Comparison of ENCODE assay signal across 8 cellular contexts in genomic region chr1:110087812-110088738, GRCh38. TPM values are rescaled to one million over a fixed set of nuclear protein-coding genes. Genes with fewer than 3 reads are reported as not detected.
A peak's percentile ranks its signal among the peaks of the same experiment; 100 is the strongest.
DNase-seq lines count a peak whose midpoint lies in the region; ATAC-seq and TF ChIP-seq lines count a peak whose summit lies in the region.

No MANE protein-coding gene starts in this region.

- peak; percentile 76 for TF ChIP-seq CTCF in epithelial cell of esophagus (IDR thresholded peaks at IDR 0.05; ENCODE audit: insufficient read depth, low read depth, low read length, missing control alignments)

- H3K9me3 Mint-ChIP-seq in activated CD4-positive, alpha-beta T cell treated with anti-CD3 and anti-CD28 coated beads, Interleukin-2, amount 10 ng/mL, durations not matched to agents 7 days and 5 days, result no peaks in the 10 kb centered on the region
- H3K9me3 Mint-ChIP-seq in naive thymus-derived CD8-positive, alpha-beta T cell, result no peaks in the 10 kb centered on the region

- H3K36me3 Mint-ChIP-seq in activated CD4-positive, alpha-beta T cell treated with anti-CD3 and anti-CD28 coated beads, Interleukin-2, amount 10 ng/mL, durations not matched to agents 7 days and 5 days (ENCODE audit: low read depth), result no peaks in the 10 kb centered on the region
- H3K36me3 Mint-ChIP-seq in naive thymus-derived CD8-positive, alpha-beta T cell, result no peaks in the 10 kb centered on the region

- peaks cover 10% of the 10 kb centered on the region for H3K4me1 Mint-ChIP-seq in activated CD4-positive, alpha-beta T cell treated with anti-CD3 and anti-CD28 coated beads, Interleukin-2, amount 10 ng/mL, durations not matched to agents 7 days and 5 days
- peaks cover 13 to 19% (median 15%) of the 10 kb centered on the region in 4 donors for H3K4me1 Mint-ChIP-seq in naive thymus-derived CD8-positive, alpha-beta T cell

- no peak overlapping the region for H3K27ac Mint-ChIP-seq in activated CD4-positive, alpha-beta T cell treated with anti-CD3 and anti-CD28 coated beads, Interleukin-2, amount 10 ng/mL, durations not matched to agents 7 days and 5 days
- H3K27ac Mint-ChIP-seq in naive thymus-derived CD8-positive, alpha-beta T cell, result peak overlapping the region in 1 of 10 donors; percentile 66

- H3K4me3 Mint-ChIP-seq in activated CD4-positive, alpha-beta T cell treated with anti-CD3 and anti-CD28 coated beads, Interleukin-2, amount 10 ng/mL, durations not matched to agents 7 days and 5 days, result no peak overlapping the region
- H3K4me3 Mint-ChIP-seq in naive thymus-derived CD8-positive, alpha-beta T cell, result peak overlapping the region in 1 of 10 donors; percentile 46

- POLR2A ChIA-PET in activated CD4-positive, alpha-beta T cell treated with anti-CD3 and anti-CD28 coated beads, Interleukin-2, amount 10 ng/mL, durations not matched to agents 7 days and 5 days (lab: Charles Lee), result interaction anchor here (0.6 kb wide), 1 partner anchor 250 kb away, joined by 3 read pairs; no protein-coding TSS in a partner anchor
- POLR2A ChIA-PET in naive thymus-derived CD8-positive, alpha-beta T cell (lab: Charles Lee), result interaction anchor here (1.1 kb wide), 1 partner anchor 15 kb away, joined by 3 read pairs; no protein-coding TSS in a partner anchor

- no peak overlapping the region for H3K4me3 ChIP-seq in epithelial cell of esophagus (ENCODE audit: low read length)

- peak; percentile 17 to 66 for DNase-seq in NOMO-1 (lab: John Stamatoyannopoulos, UW; ENCODE audit: unreplicated experiment in 2 of 2)
- no peak for DNase-seq in NOMO-1 treated with dmso at 0.1 percent for 144 hours (lab: John Stamatoyannopoulos, UW; ENCODE audit: unreplicated experiment)
- DNase-seq in NCI-H2171 (lab: John Stamatoyannopoulos, UW), result peak; percentile 29
- peak; percentile 65 for DNase-seq in activated CD4-positive, alpha-beta T cell treated with anti-CD3 and anti-CD28 coated beads, Interleukin-2, amount 10 ng/mL, durations not matched to agents 7 days and 5 days
- peak; percentile 64 for DNase-seq in epithelial cell of esophagus (ENCODE audit: low read depth)
- DNase-seq in naive thymus-derived CD8-positive, alpha-beta T cell, result peak in 6 of 10 donors; percentile 6 to 42 (median 33)

- ATAC-seq in HG02798 (IDR thresholded peaks at IDR 0.05; ENCODE audit: poor library complexity, unreplicated experiment) (peak; percentile 57), GM19023 (IDR thresholded peaks at IDR 0.05; ENCODE audit: unreplicated experiment) (no peak)
- ATAC-seq in naive thymus-derived CD8-positive, alpha-beta T cell, result peak; percentile 62 to 66

- peaks cover 60% of the 10 kb centered on the region for H3K27me3 Mint-ChIP-seq in activated CD4-positive, alpha-beta T cell treated with anti-CD3 and anti-CD28 coated beads, Interleukin-2, amount 10 ng/mL, durations not matched to agents 7 days and 5 days
- H3K27me3 Mint-ChIP-seq in naive thymus-derived CD8-positive, alpha-beta T cell, result peaks cover 28 to 77% (median 54%) of the 10 kb centered on the region in 5 donors

- CTCF ChIA-PET in activated CD4-positive, alpha-beta T cell treated with anti-CD3 and anti-CD28 coated beads, Interleukin-2, amount 10 ng/mL, durations not matched to agents 7 days and 5 days (lab: Charles Lee), result interaction anchor here (0.5 to 6.7 kb wide), 14 partner anchors 9 to 251 kb away, joined by 3 to 68 read pairs (median 4); partner anchors contain the start of gene RBM15

RNA-seq across cellular contexts. Expression of gene ALX3, which starts 17.6 kb away (rescaled TPM):
- not detected for total RNA-seq in activated CD4-positive, alpha-beta T cell treated with anti-CD3 and anti-CD28 coated beads, Interleukin-2, amount 10 ng/mL, durations not matched to agents 7 days and 5 days
- total RNA-seq in naive thymus-derived CD8-positive, alpha-beta T cell, result not detected
- polyA plus RNA-seq in naive thymus-derived CD8-positive, alpha-beta T cell, result not detected

RNA-seq across cellular contexts. Expression of gene UBL4B, which starts 24.2 kb away (rescaled TPM):
- not detected for total RNA-seq in activated CD4-positive, alpha-beta T cell treated with anti-CD3 and anti-CD28 coated beads, Interleukin-2, amount 10 ng/mL, durations not matched to agents 7 days and 5 days
- not detected for total RNA-seq in naive thymus-derived CD8-positive, alpha-beta T cell
- not detected for polyA plus RNA-seq in naive thymus-derived CD8-positive, alpha-beta T cell

RNA-seq across cellular contexts. Expression of gene STRIP1, which starts 53.7 kb away (rescaled TPM):
- total RNA-seq in activated CD4-positive, alpha-beta T cell treated with anti-CD3 and anti-CD28 coated beads, Interleukin-2, amount 10 ng/mL, durations not matched to agents 7 days and 5 days, result 10 to 100 TPM; 33.4 to 35.9 TPM
- total RNA-seq in naive thymus-derived CD8-positive, alpha-beta T cell, result 10 to 100 TPM; 75.7 to 86.5 TPM
- polyA plus RNA-seq in naive thymus-derived CD8-positive, alpha-beta T cell, result 10 to 100 TPM; 17.8 to 26.8 (median 18.7) TPM
